1 cellular context compared by ENCODE assay signal in the genomic region with DNA sequence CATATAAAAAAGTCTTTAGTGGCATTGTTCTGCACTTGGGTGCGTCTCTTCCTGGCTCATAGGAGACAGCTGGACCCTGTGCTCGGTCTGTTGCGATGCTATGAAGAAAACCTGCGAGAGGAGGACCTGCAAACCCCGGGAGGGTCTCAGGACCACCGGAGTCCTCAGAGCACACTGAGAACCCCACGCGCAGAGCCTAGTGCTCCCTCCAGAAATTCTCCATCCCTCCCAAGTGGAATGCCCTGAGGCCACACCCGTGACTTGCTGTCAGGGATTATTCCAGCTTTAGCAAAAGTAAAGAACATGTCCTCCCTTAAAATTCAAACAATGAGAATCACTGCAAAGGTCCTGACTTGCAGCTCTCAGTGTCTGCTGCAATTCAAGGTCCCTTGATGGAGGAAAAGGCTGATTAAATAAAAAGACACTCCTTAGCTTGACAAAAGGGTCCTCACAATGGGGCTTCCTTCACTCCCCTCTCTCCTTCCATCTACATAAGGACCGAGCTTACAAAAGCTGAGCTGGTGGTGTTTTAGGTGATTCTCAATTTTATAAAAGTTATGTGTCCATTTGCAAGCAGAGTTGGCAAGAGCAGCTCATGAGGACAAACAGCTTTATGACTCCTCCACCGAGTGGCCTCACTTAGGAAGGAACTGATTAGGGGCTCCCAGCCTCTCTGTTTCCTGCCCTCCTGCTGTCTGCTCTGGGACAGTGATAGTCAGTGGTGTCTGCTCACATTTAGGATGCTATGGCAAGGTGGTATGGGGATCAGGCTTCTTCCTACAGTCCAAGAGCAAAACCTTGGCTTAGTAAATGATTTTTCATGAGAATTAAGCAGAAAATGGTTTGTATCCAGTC.
TF ChIP-seq lines count a peak whose summit lies in the region.

No MANE protein-coding gene starts in this region.

TF ChIP-seq in H1, 55 proteins besides CTCF, POLR2A, EP300 and RAD21:
- no peak for TF ChIP-seq TAF7 (optimal IDR thresholded peaks at IDR 0.05; ENCODE audit: borderline replicate concordance, low read depth, low read length)
- no peak for TF ChIP-seq TEAD4 (IDR thresholded peaks at IDR 0.05; ENCODE audit: low read depth, low read length)
- TF ChIP-seq NANOG (IDR thresholded peaks at IDR 0.05; ENCODE audit: insufficient read depth, low read depth, low read length, poor library complexity, severe bottlenecking): no peak
- TF ChIP-seq SIN3A (conservative IDR thresholded peaks at IDR 0.05 in 1 of 2, IDR thresholded peaks at IDR 0.05 in 1 of 2; ENCODE audit: low read depth in 1 of 2, low read length in 2 of 2): no peak
- TF ChIP-seq EGR1 (IDR thresholded peaks at IDR 0.05; ENCODE audit: borderline replicate concordance, low read depth, low read length): no peak
- TF ChIP-seq, protein P1, sequence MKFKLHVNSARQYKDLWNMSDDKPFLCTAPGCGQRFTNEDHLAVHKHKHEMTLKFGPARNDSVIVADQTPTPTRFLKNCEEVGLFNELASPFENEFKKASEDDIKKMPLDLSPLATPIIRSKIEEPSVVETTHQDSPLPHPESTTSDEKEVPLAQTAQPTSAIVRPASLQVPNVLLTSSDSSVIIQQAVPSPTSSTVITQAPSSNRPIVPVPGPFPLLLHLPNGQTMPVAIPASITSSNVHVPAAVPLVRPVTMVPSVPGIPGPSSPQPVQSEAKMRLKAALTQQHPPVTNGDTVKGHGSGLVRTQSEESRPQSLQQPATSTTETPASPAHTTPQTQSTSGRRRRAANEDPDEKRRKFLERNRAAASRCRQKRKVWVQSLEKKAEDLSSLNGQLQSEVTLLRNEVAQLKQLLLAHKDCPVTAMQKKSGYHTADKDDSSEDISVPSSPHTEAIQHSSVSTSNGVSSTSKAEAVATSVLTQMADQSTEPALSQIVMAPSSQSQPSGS (IDR thresholded peaks at IDR 0.05; ENCODE audit: low read length): no peak
- no peak for TF ChIP-seq NRF1 (IDR thresholded peaks at IDR 0.05; ENCODE audit: low read depth, low read length)
- no peak for TF ChIP-seq SRF (IDR thresholded peaks at IDR 0.05; ENCODE audit: low read depth, low read length)
- TF ChIP-seq RNF2 (IDR thresholded peaks at IDR 0.05; ENCODE audit: borderline replicate concordance, low read depth, low read length, missing control alignments, poor library complexity, severe bottlenecking): no peak
